24 cellular contexts compared by ENCODE assay signal in genomic region chr2:148521181-148521580, GRCh38.
DNase-seq lines count a peak whose midpoint lies in the region; ATAC-seq, FAIRE-seq and TF ChIP-seq lines count a peak whose summit lies in the region.
"Had no signal": no experiment of that assay in that cellular context is flagged by ENCODE, and none has a peak within 500 bp of the region (broad histone marks: within the 10 kb centered on the region; RNA-seq: fewer than 3 reads in every experiment).

No MANE protein-coding gene starts in this region.

- no peak for DNase-seq in activated naive CD8-positive, alpha-beta T cell treated with anti-CD3 and anti-CD28 coated beads for 36 hours
- DNase-seq in T-cell: no peak
- no peak for DNase-seq in HepG2 (ENCODE audit: low spot score)
- no peak for DNase-seq in WERI-Rb-1
- DNase-seq in SK-N-DZ (ENCODE audit: low spot score): no peak
- DNase-seq in posterior vena cava (ENCODE audit: low spot score): no peak
- DNase-seq: DND-41, GM23248, KG1, NCI-H1092 treated with DMSO at 0.1 percent for 48 hours, NCI-H1436 treated with DMSO at 0.1 percent for 48 hours, NCI-H1930, NCI-H345, NCI-H524 treated with DMSO at 0.1 percent for 48 hours, NCI-H82, Right ventricle myocardium superior, SW 1271 had no signal

- no peaks in the 10 kb centered on the region for H3K4me1 ChIP-seq in HepG2 (ENCODE audit: insufficient read depth, low read length)
- H3K4me1 ChIP-seq: A549 had no signal

- H3K9me3 Mint-ChIP-seq in activated naive CD8-positive, alpha-beta T cell (ENCODE audit: low read depth): no peaks in the 10 kb centered on the region
- peaks cover 9% of the 10 kb centered on the region for H3K9me3 Mint-ChIP-seq in activated naive CD8-positive, alpha-beta T cell treated with anti-CD3 and anti-CD28 coated beads for 36 hours
- H3K9me3 Mint-ChIP-seq in T-cell: no peaks in the 10 kb centered on the region
- H3K9me3 Mint-ChIP-seq: CD14-positive monocyte had no signal

- H3K4me2 ChIP-seq in HepG2 (ENCODE audit: low read depth, low read length): no peak overlapping the region
- H3K4me2 ChIP-seq: A549 had no signal

- no peak for TF ChIP-seq POLR2A in HepG2 (IDR thresholded peaks at IDR 0.05; ENCODE audit: insufficient read depth in 1 of 2, low read depth in 2 of 2, low read length in 2 of 2)

- H3K36me3 Mint-ChIP-seq in activated naive CD8-positive, alpha-beta T cell: peaks cover 2% of the 10 kb centered on the region
- H3K36me3 Mint-ChIP-seq in activated naive CD8-positive, alpha-beta T cell treated with anti-CD3 and anti-CD28 coated beads for 36 hours: peaks cover 5% of the 10 kb centered on the region
- peaks cover 7% of the 10 kb centered on the region for H3K36me3 Mint-ChIP-seq in T-cell

- H3K27me3 Mint-ChIP-seq in activated naive CD8-positive, alpha-beta T cell: no peaks in the 10 kb centered on the region
- H3K27me3 Mint-ChIP-seq in activated naive CD8-positive, alpha-beta T cell treated with anti-CD3 and anti-CD28 coated beads for 36 hours: no peaks in the 10 kb centered on the region
- H3K27me3 Mint-ChIP-seq in T-cell: no peaks in the 10 kb centered on the region

- H3K27me3 ChIP-seq in HepG2 (ENCODE audit: control insufficient read depth in 1 of 2, insufficient read depth in 2 of 2, low read length in 2 of 2) (peaks cover 0 to 8% of the 10 kb centered on the region in 2 experiments; a peak in 2 of 5 replicates), WERI-Rb-1 (ENCODE audit: insufficient read depth, low read depth, severe bottlenecking) (no peaks in the 10 kb centered on the region)

- TF ChIP-seq RAD21 in HepG2 (CRISPR knock-in tag; IDR thresholded peaks at IDR 0.05): no peak

- POLR2A ChIA-PET in T-cell (lab: Charles Lee) (no interaction called here), HepG2 (lab: Yijun Ruan, JAX) (no interaction called here)

- H3K9me3 ChIP-seq in HepG2 (ENCODE audit: low read length) (no peaks in the 10 kb centered on the region), WERI-Rb-1 (ENCODE audit: severe bottlenecking) (no peaks in the 10 kb centered on the region)
- H3K9me3 ChIP-seq: A549, HAP-1 had no signal

- TF ChIP-seq EP300 in HepG2 (IDR thresholded peaks at IDR 0.05; ENCODE audit: low read depth in 2 of 2, low read length in 2 of 2) (no peak), HepG2 (CRISPR knock-in tag; IDR thresholded peaks at IDR 0.05; ENCODE audit: borderline replicate concordance) (no peak)

- no peak for TF ChIP-seq CTCF in HepG2 (CRISPR knock-in tag; IDR thresholded peaks at IDR 0.05)
- TF ChIP-seq CTCF in WERI-Rb-1 (IDR thresholded peaks at IDR 0.05; ENCODE audit: low read depth, low read length): no peak

- no peak for FAIRE-seq in HepG2 (lab: Jason Lieb, UNC)
- FAIRE-seq: A549, GM12892 had no signal

- peak overlapping the region; percentile 41 for H3K27ac Mint-ChIP-seq in activated naive CD8-positive, alpha-beta T cell
- no peak overlapping the region for H3K27ac Mint-ChIP-seq in activated naive CD8-positive, alpha-beta T cell treated with anti-CD3 and anti-CD28 coated beads for 36 hours
- peak overlapping the region; percentile 75 to 82 for H3K27ac Mint-ChIP-seq in T-cell
- H3K27ac Mint-ChIP-seq: B cell had no signal

- no peaks in the 10 kb centered on the region for H3K79me2 ChIP-seq in HepG2 (ENCODE audit: insufficient read depth, low read length)

- H3K4me3 ChIP-seq in HepG2 (replicated peaks in 1 of 3; ENCODE audit: insufficient read depth in 1 of 3, low read depth in 2 of 3, low read length in 3 of 3) (no peak overlapping the region), WERI-Rb-1 (ENCODE audit: low read depth, low read length) (no peak overlapping the region)
- H3K4me3 ChIP-seq: A549, GM23248, HAP-1 had no signal

- no peak overlapping the region for H3K4me3 Mint-ChIP-seq in activated naive CD8-positive, alpha-beta T cell
- H3K4me3 Mint-ChIP-seq in activated naive CD8-positive, alpha-beta T cell treated with anti-CD3 and anti-CD28 coated beads for 36 hours: no peak overlapping the region
- H3K4me3 Mint-ChIP-seq in T-cell: no peak overlapping the region
- H3K4me3 Mint-ChIP-seq: B cell, CD14-positive monocyte had no signal

- no peak for ATAC-seq in T-cell (replicated peaks in 1 of 4)
- peak; percentile 54; the same call in 2 of the 3 replicates for ATAC-seq in HepG2

- no TSS peak for BruUV-seq in HepG2 (replicated peaks; lab: Mats Ljungman, UMichigan)

- in situ Hi-C loops in HepG2 (cut with HindIII; ENCODE audit: extremely low pct_ligation_motif_present, low pct_unique_long_range_greater_than_20kb): no loop called here

- no peak overlapping the region for H3K9ac ChIP-seq in HepG2 (ENCODE audit: insufficient read depth, low read depth, low read length)
- H3K9ac ChIP-seq: GM23248 had no signal

- H4K20me1 ChIP-seq in HepG2 (ENCODE audit: insufficient read depth, low read length): no peaks in the 10 kb centered on the region

- intact Hi-C loops in HepG2 (cut with micrococcal nuclease; ENCODE audit: unreplicated experiment) (no loop called here), posterior vena cava (cut with DNase I) (no loop called here)

- H3K27ac ChIP-seq in HepG2 (ENCODE audit: extremely low read length, insufficient read depth, low read length): no peak overlapping the region
- no peak overlapping the region for H3K27ac ChIP-seq in WERI-Rb-1
- H3K27ac ChIP-seq: A549, GM23248, HL-60 had no signal

- H2AFZ ChIP-seq in HepG2 (ENCODE audit: low read length): no peak overlapping the region
- H2AFZ ChIP-seq: GM23248 had no signal

- WGBS in HepG2 (ENCODE audit: low lambda C conversion rate): 0% methylated on average over 1 of the region's 1 CpG

- CTCF ChIA-PET in T-cell (lab: Charles Lee): interaction anchor here in 1 of 2 donors (2.9 kb wide), 1 partner anchor 12 kb away, joined by 10 read pairs; no protein-coding TSS in a partner anchor
- CTCF ChIA-PET in HepG2 (lab: Yijun Ruan, JAX; ENCODE audit: low intra/inter-chr PET ratio, low total read pairs): no interaction called here

- peaks cover 57% of the 10 kb centered on the region for H3K4me1 Mint-ChIP-seq in activated naive CD8-positive, alpha-beta T cell (ENCODE audit: low read depth)
- H3K4me1 Mint-ChIP-seq in activated naive CD8-positive, alpha-beta T cell treated with anti-CD3 and anti-CD28 coated beads for 36 hours: peaks cover 48% of the 10 kb centered on the region
- peaks cover 57 to 64% (median 58%) of the 10 kb centered on the region in 3 donors for H3K4me1 Mint-ChIP-seq in T-cell

- no peaks in the 10 kb centered on the region for H3K36me3 ChIP-seq in HepG2 (replicated peaks in 1 of 2; ENCODE audit: control insufficient read depth in 1 of 2, insufficient read depth in 2 of 2, low read length in 2 of 2)
- no peaks in the 10 kb centered on the region for H3K36me3 ChIP-seq in WERI-Rb-1
- H3K36me3 ChIP-seq: HAP-1 had no signal

TF ChIP-seq in HepG2, 621 proteins besides CTCF, POLR2A, EP300 and RAD21 (continues in another document):
- TF ChIP-seq ZNF432 (CRISPR knock-in tag; IDR thresholded peaks at IDR 0.05; ENCODE audit: borderline replicate concordance): no peak
- no peak for TF ChIP-seq HOXA9 (CRISPR knock-in tag; IDR thresholded peaks at IDR 0.05; ENCODE audit: borderline replicate concordance)
- TF ChIP-seq U2AF2 (IDR thresholded peaks at IDR 0.05; ENCODE audit: low read depth, low read length): no peak
- no peak for TF ChIP-seq SPEN (CRISPR knock-in tag; IDR thresholded peaks at IDR 0.05; ENCODE audit: low read depth)
- no peak for TF ChIP-seq PAXIP1 (CRISPR knock-in tag; conservative IDR thresholded peaks at IDR 0.05)
- no peak for TF ChIP-seq TRAFD1 (CRISPR knock-in tag; IDR thresholded peaks at IDR 0.05; ENCODE audit: borderline replicate concordance)
- no peak for TF ChIP-seq FOXK2 (IDR thresholded peaks at IDR 0.05)
- TF ChIP-seq SMC3 (IDR thresholded peaks at IDR 0.05; ENCODE audit: low read length): no peak
- TF ChIP-seq ARNTL (CRISPR knock-in tag; IDR thresholded peaks at IDR 0.05): no peak
